In the genomic region with DNA sequence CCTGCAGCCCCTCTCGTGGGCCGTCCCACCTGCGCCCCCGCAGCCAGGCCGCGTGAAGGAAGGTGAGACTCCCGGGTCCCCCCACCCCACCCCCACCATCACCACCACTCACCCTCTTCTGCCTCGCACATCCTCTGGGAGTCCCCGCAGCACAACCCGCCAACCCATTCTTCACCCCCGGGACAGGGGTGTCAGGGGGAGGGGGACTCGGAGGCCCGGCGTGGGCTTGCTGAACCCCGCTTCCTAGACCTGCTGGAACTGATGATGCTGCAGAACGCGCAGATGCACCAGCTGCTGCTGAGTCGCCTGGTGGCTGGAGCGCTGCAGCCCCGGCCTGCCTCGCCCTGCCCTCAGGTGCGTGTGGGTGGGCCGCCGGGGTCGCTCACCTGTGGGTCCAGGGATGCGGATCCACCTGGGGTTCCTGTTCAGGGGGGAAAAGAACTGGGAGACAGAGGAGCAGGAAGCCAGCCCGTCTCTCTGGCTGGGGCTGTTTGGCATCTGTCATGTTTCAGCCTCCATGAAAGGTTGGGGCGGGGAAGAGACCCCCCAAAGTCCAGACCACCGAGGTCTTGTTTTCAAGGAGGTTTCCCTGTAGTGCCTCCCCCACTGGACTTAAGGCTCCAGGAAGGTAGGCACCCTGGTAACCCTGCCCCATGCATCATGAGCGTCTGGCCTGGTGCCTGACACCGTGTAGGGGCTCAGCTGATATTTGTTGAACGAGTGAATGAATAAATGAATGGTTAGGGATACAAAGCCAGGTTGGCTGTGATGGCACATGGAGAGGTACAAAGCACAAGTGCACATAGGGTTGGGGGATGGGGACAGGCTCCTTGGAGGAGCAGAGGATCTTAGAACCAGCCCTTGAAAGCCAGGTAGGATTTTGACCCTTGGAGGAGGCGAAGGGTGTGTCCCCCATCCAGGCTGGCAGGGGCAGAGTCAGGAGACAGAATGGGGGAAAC, we compare ENCODE assay signal across 8 cellular contexts. TPM values are rescaled to one million over a fixed set of nuclear protein-coding genes. Genes with fewer than 3 reads are reported as not detected.
DNase-seq lines count a peak whose midpoint lies in the region; TF ChIP-seq lines count a peak whose summit lies in the region.

No MANE protein-coding gene starts in this region.

- no peaks in the 10 kb centered on the region for H3K27me3 ChIP-seq in CD4-positive, alpha-beta memory T cell (ENCODE audit: insufficient read depth, low read length)
- H3K27me3 ChIP-seq in NT2/D1 (ENCODE audit: insufficient read depth, insufficient read length) (peaks cover 29% of the 10 kb centered on the region), dorsolateral prefrontal cortex (peaks cover 0 to 52% (median 9%) of the 10 kb centered on the region in 45 donors)

- H3K9ac ChIP-seq in NT2/D1 (ENCODE audit: insufficient read length, low read depth) = peak overlapping the region; percentile 87

- H3K4me1 ChIP-seq in CD4-positive, alpha-beta memory T cell (ENCODE audit: insufficient read depth, low read length) = peaks cover 38% of the 10 kb centered on the region
- H3K4me1 ChIP-seq in NT2/D1 (ENCODE audit: insufficient read depth, insufficient read length) = peaks cover 6% of the 10 kb centered on the region

- H3K4me3 ChIP-seq in CD4-positive, alpha-beta memory T cell (ENCODE audit: low read length in 2 of 2) = peak overlapping the region; percentile 9 to 76
- H3K4me3 ChIP-seq in NT2/D1 (ENCODE audit: insufficient read length, low read depth) (peak overlapping the region; percentile 90), dorsolateral prefrontal cortex (peak overlapping the region; percentile 34 to 81 (median 62))

- H3K4me1 Mint-ChIP-seq in CD4-positive, alpha-beta memory T cell = peaks cover 26 to 61% (median 35%) of the 10 kb centered on the region in 4 donors
- H3K4me1 Mint-ChIP-seq in neural crest cell = peaks cover 11% of the 10 kb centered on the region

- H3K9me3 Mint-ChIP-seq in CD4-positive, alpha-beta memory T cell = peaks cover 0 to 3% (median 0%) of the 10 kb centered on the region in 8 donors
- no peaks in the 10 kb centered on the region for H3K9me3 Mint-ChIP-seq in neural crest cell

- peak in 3 of 5 donors; percentile 31 to 65 (median 33) for DNase-seq in CD4-positive, alpha-beta memory T cell
- DNase-seq in NT2/D1 (ENCODE audit: low read depth, low spot score) (no peak), dorsolateral prefrontal cortex (peak in 3 of 10 donors; percentile 31 to 38 (median 35)), neural crest cell (ENCODE audit: low read depth, low spot score) (no peak), NCI-H510A (lab: John Stamatoyannopoulos, UW) (no peak), midbrain (lab: John Stamatoyannopoulos, UW) (no peak), T1000 (lab: John Stamatoyannopoulos, UW) (no peak), NCI-H524 treated with DMSO at 0.1 percent for 48 hours (lab: John Stamatoyannopoulos, UW) (no peak)

- H3K36me3 ChIP-seq in CD4-positive, alpha-beta memory T cell (ENCODE audit: insufficient read depth, low read length) = peaks cover 12% of the 10 kb centered on the region
- no peaks in the 10 kb centered on the region for H3K36me3 ChIP-seq in NT2/D1 (ENCODE audit: insufficient read depth, insufficient read length, low read length)

- TF ChIP-seq CTCF in dorsolateral prefrontal cortex (IDR thresholded peaks at IDR 0.05 in 54 of 56, conservative IDR thresholded peaks at IDR 0.05 in 2 of 56; ENCODE audit: low read depth in 1 of 56, partially characterized antibody in 56 of 56) = no peak
- TF ChIP-seq CTCF in neural crest cell (conservative IDR thresholded peaks at IDR 0.05) = no peak

- intact Hi-C loops in CD4-positive, alpha-beta memory T cell (cut with micrococcal nuclease) = loop anchor here (1.0 kb wide), 2 partner anchors 21 to 26 kb away; partner anchors contain the start of gene ICAM2
- intact Hi-C loops in dorsolateral prefrontal cortex (cut with DNase I) = no loop called here

- H3K9me3 ChIP-seq in CD4-positive, alpha-beta memory T cell (ENCODE audit: control insufficient read depth in 1 of 2, low read length in 2 of 2) = no peaks in the 10 kb centered on the region
- H3K9me3 ChIP-seq in NT2/D1 (ENCODE audit: insufficient read depth, low read length) = no peaks in the 10 kb centered on the region

- H3K36me3 Mint-ChIP-seq in CD4-positive, alpha-beta memory T cell = peaks cover under 1 to 20% of the 10 kb centered on the region in 2 donors
- no peaks in the 10 kb centered on the region for H3K36me3 Mint-ChIP-seq in neural crest cell (ENCODE audit: low read depth)

- POLR2A ChIA-PET in CD4-positive, alpha-beta memory T cell (lab: Charles Lee; ENCODE audit: partially characterized antibody) = interaction anchor here (0.6 to 22.6 kb wide), 11 partner anchors 8 to 147 kb away, joined by 3 to 587 read pairs (median 6); partner anchors contain the start of genes ERN1 and ICAM2

- H3K27ac ChIP-seq in CD4-positive, alpha-beta memory T cell (ENCODE audit: low read depth, low read length) = peak overlapping the region; percentile 39
- peak overlapping the region in 1 of 59 donors; percentile 15 for H3K27ac ChIP-seq in dorsolateral prefrontal cortex

- CTCF ChIA-PET in CD4-positive, alpha-beta memory T cell (lab: Charles Lee; ENCODE audit: partially characterized antibody) = interaction anchor here (1.1 to 32.9 kb wide), 7 partner anchors 9 to 135 kb away, joined by 3 to 556 read pairs (median 6); partner anchors contain the start of genes GH1 and ICAM2

- peak overlapping the region; percentile 43 to 94 (median 83) for H3K4me3 Mint-ChIP-seq in CD4-positive, alpha-beta memory T cell
- peak overlapping the region; percentile 83 for H3K4me3 Mint-ChIP-seq in neural crest cell

- peak overlapping the region; percentile 8 to 87 (median 83) for H3K27ac Mint-ChIP-seq in CD4-positive, alpha-beta memory T cell
- H3K27ac Mint-ChIP-seq in neural crest cell (ENCODE audit: unreplicated experiment) = no peak overlapping the region

- no peaks in the 10 kb centered on the region for H3K27me3 Mint-ChIP-seq in CD4-positive, alpha-beta memory T cell
- peaks cover 30% of the 10 kb centered on the region for H3K27me3 Mint-ChIP-seq in neural crest cell (ENCODE audit: low read depth)

RNA-seq across cellular contexts. Expression of gene PRR29, which starts 0.8 kb away (rescaled TPM):
- total RNA-seq in CD4-positive, alpha-beta memory T cell = 1 to 10 TPM in 1 of 2 experiments, under 1 TPM in 1; 0.19 to 1.0 TPM
- polyA plus RNA-seq in CD4-positive, alpha-beta memory T cell = 1 to 10 TPM; 5.6 to 6.0 TPM
- total RNA-seq in dorsolateral prefrontal cortex (1 to 10 TPM in 90 of 120 experiments, under 1 TPM in 29, not detected in 1; 0.25 to 4.0 (median 1.6) TPM), neural crest cell (0.82 and 1.4 TPM in 2 replicates)

RNA-seq across cellular contexts. Expression of gene ICAM2, which starts 21.4 kb away (rescaled TPM):
- 100 to 1,000 TPM; 150 to 158 TPM for total RNA-seq in CD4-positive, alpha-beta memory T cell
- 100 to 1,000 TPM; 411 to 591 TPM for polyA plus RNA-seq in CD4-positive, alpha-beta memory T cell
- 10 to 100 TPM in 117 of 120 experiments, 1 to 10 TPM in 3; 7.4 to 50.5 (median 19.5) TPM for total RNA-seq in dorsolateral prefrontal cortex
- not detected in 2 replicates for total RNA-seq in neural crest cell

RNA-seq across cellular contexts. Expression of gene SCN4A, which starts 26.3 kb away (rescaled TPM):
- total RNA-seq in CD4-positive, alpha-beta memory T cell = under 1 TPM; 0.17 to 0.30 TPM
- not detected for polyA plus RNA-seq in CD4-positive, alpha-beta memory T cell
- total RNA-seq in dorsolateral prefrontal cortex (1 to 10 TPM in 2 of 120 experiments, under 1 TPM in 103, not detected in 15; 0.06 to 1.7 (median 0.23) TPM), neural crest cell (1.6 and 1.9 TPM in 2 replicates)

Comparison
In these comparisons a context has a peak if more than half of its experiments do, and no peak if none do; other contexts are left out.
1. DNase-seq: peak in CD4-positive, alpha-beta memory T cell (3 of 5); none in NT2/D1 (single experiment), neural crest cell (single experiment), NCI-H510A (single experiment), midbrain (single experiment), T1000 (single experiment) and NCI-H524 treated with DMSO at 0.1 percent for 48 hours (single experiment).
2. Peak in every context shown above with its lines, with median percentiles within 50 percentile points of each other: H3K4me3 ChIP-seq.